ENCODE assay signal across 17 cellular contexts in genomic region chr4:88119951-88120350, GRCh38. TPM values are rescaled to one million over a fixed set of nuclear protein-coding genes. Genes with fewer than 3 reads are reported as not detected.
A peak's percentile ranks its signal among the peaks of the same experiment; 100 is the strongest.
DNase-seq lines count a peak whose midpoint lies in the region; ATAC-seq, FAIRE-seq and TF ChIP-seq lines count a peak whose summit lies in the region.
"Had no signal": no experiment of that assay in that cellular context is flagged by ENCODE, and none has a peak within 500 bp of the region (broad histone marks: within the 10 kb centered on the region; RNA-seq: fewer than 3 reads in every experiment).

No MANE protein-coding gene starts in this region.

- H2AFZ ChIP-seq in K562 (ENCODE audit: low read depth, low read length): no peak overlapping the region

- no peak overlapping the region for H2BK120ac ChIP-seq in mesendoderm (ENCODE audit: low read depth, low read length)

- H3K4me3 Mint-ChIP-seq in glutamatergic neuron (ENCODE audit: unreplicated experiment): no peak overlapping the region
- H3K4me3 Mint-ChIP-seq: CD8-positive, alpha-beta T cell had no signal

- POLR2A ChIA-PET in HEK293 (lab: Yijun Ruan, JAX): no interaction called here
- POLR2A ChIA-PET in K562 (lab: Yijun Ruan, JAX): no interaction called here

- no peak overlapping the region for H3K4ac ChIP-seq in mesendoderm (ENCODE audit: low read depth, low read length)

- H3K4me3 ChIP-seq in HEK293 (ENCODE audit: low read depth, low read length) (no peak overlapping the region), K562 (no peak overlapping the region), mesendoderm (ENCODE audit: low read length) (no peak overlapping the region)
- H3K4me3 ChIP-seq: HAP-1 had no signal

- WGBS in K562 (ENCODE audit: insufficient coverage, low coverage, missing lambda C conversion rate): 0% methylated on average over 2 of the region's 2 CpGs
- WGBS in mesendoderm (ENCODE audit: extremely low coverage, insufficient coverage, low lambda C conversion rate): no CpG with 5 or more reads among the region's 2 CpGs

- H3K9me3 ChIP-seq in HEK293 (ENCODE audit: control insufficient read depth, insufficient read depth, low read depth, low read length) (no peaks in the 10 kb centered on the region), K562 (replicated peaks; ENCODE audit: control insufficient read depth, insufficient read depth, low read depth, low read length) (no peaks in the 10 kb centered on the region; the same call in 1 of the 2 replicates)

- H3K4me2 ChIP-seq in K562 (ENCODE audit: insufficient read depth, low read length) (no peak overlapping the region), mesendoderm (ENCODE audit: low read length) (no peak overlapping the region)
- H3K4me2 ChIP-seq: BLaER1 treated with 17β-estradiol and CSF1 and Interleukin-3, amounts not matched to agents 10 nM and 100 nM had no signal

- H3K79me2 ChIP-seq in K562 (ENCODE audit: control insufficient read depth, insufficient read depth, low read length) (no peaks in the 10 kb centered on the region), mesendoderm (ENCODE audit: control insufficient read depth, insufficient read depth, low read length) (no peaks in the 10 kb centered on the region)

- no peak overlapping the region for H4K5ac ChIP-seq in mesendoderm (ENCODE audit: low read length)

- no peaks in the 10 kb centered on the region for H3K9me1 ChIP-seq in K562 (ENCODE audit: control insufficient read depth, insufficient read depth, low read length)

- H3K9me3 Mint-ChIP-seq in glutamatergic neuron (ENCODE audit: unreplicated experiment): peaks cover 17% of the 10 kb centered on the region

- H2BK15ac ChIP-seq in mesendoderm (replicated peaks; ENCODE audit: low read depth): no peak overlapping the region

- no peak for ATAC-seq in K562
- ATAC-seq: CD8-positive, alpha-beta T cell had no signal

- intact Hi-C loops in K562 (cut with micrococcal nuclease): no loop called here

- H3K23ac ChIP-seq in mesendoderm (ENCODE audit: low read length): no peak overlapping the region

- FAIRE-seq in K562 (lab: Jason Lieb, UNC): no peak

- no peak overlapping the region for H2BK5ac ChIP-seq in mesendoderm (ENCODE audit: low read length)

- no peak for TF ChIP-seq RAD21 in K562 (CRISPR knock-in tag; conservative IDR thresholded peaks at IDR 0.05 in 1 of 2, IDR thresholded peaks at IDR 0.05 in 1 of 2)

- DNase-seq in DMS53 (lab: John Stamatoyannopoulos, UW) (peak; percentile 11), DMS53 treated with DMSO at 0.1 percent for 48 hours (lab: John Stamatoyannopoulos, UW; ENCODE audit: unreplicated experiment) (no peak), K562 (ENCODE audit: extremely low read depth in 1 of 4, low spot score in 3 of 4) (no peak), mesendoderm (peak; percentile 35), activated gamma-delta T cell treated with Interleukin-2 at 50 U/mL for 16 hours (no peak), glutamatergic neuron (no peak), NCI-H2171 (lab: John Stamatoyannopoulos, UW) (no peak)
- DNase-seq: Calu3; CD8-positive, alpha-beta T cell; GDM1; Karpas-422; KBM-7 had no signal

- in situ Hi-C loops in K562 (cut with MboI): no loop called here

- H3K9ac ChIP-seq in K562 (ENCODE audit: insufficient read depth in 1 of 2, low read depth in 2 of 2, low read length in 2 of 2) (no peak overlapping the region), mesendoderm (ENCODE audit: low read length) (no peak overlapping the region)
- H3K9ac ChIP-seq: BLaER1 treated with 17β-estradiol and CSF1 and Interleukin-3, amounts not matched to agents 10 nM and 100 nM had no signal

- CTCF ChIA-PET in HEK293 (lab: Yijun Ruan, JAX) (interaction anchor here (0.7 kb wide), 1 partner anchor 142 kb away, joined by 3 read pairs; no protein-coding TSS in a partner anchor), K562 (lab: Yijun Ruan, JAX; ENCODE audit: low intra/inter-chr PET ratio) (no interaction called here)

- H4K8ac ChIP-seq in mesendoderm (ENCODE audit: low read depth, low read length): no peak overlapping the region

- no peaks in the 10 kb centered on the region for H3K4me1 ChIP-seq in HEK293 (ENCODE audit: control insufficient read depth, insufficient read depth, low read length)
- no peaks in the 10 kb centered on the region for H3K4me1 ChIP-seq in K562 (replicated peaks in 1 of 2; ENCODE audit: control insufficient read depth in 2 of 2, insufficient read depth in 2 of 2, low read length in 2 of 2)
- no peaks in the 10 kb centered on the region for H3K4me1 ChIP-seq in mesendoderm (ENCODE audit: control insufficient read depth, low read depth, low read length)
- H3K4me1 ChIP-seq: HAP-1 had no signal

- H3K36me3 Mint-ChIP-seq in glutamatergic neuron (ENCODE audit: unreplicated experiment): peaks cover 39% of the 10 kb centered on the region

- H3K27me3 ChIP-seq in K562 (ENCODE audit: control insufficient read depth in 2 of 2, insufficient read depth in 2 of 2, low read length in 2 of 2): no peaks in the 10 kb centered on the region
- no peaks in the 10 kb centered on the region for H3K27me3 ChIP-seq in mesendoderm (ENCODE audit: insufficient read depth, low read length, poor library complexity)
- H3K27me3 ChIP-seq: BLaER1 treated with 17β-estradiol and CSF1 and Interleukin-3, amounts not matched to agents 10 nM and 100 nM had no signal

- no peaks in the 10 kb centered on the region for H3K36me3 ChIP-seq in HEK293 (ENCODE audit: control insufficient read depth in 2 of 2, insufficient read depth in 1 of 2, low read length in 2 of 2)
- H3K36me3 ChIP-seq in K562 (ENCODE audit: control insufficient read depth, insufficient read depth, low read length): no peaks in the 10 kb centered on the region
- no peaks in the 10 kb centered on the region for H3K36me3 ChIP-seq in mesendoderm (ENCODE audit: control insufficient read depth, insufficient read depth, low read length)
- H3K36me3 ChIP-seq: HAP-1 had no signal

- no peak for TF ChIP-seq CTCF in HEK293 (tag by site-specific recombination; IDR thresholded peaks at IDR 0.05)
- no peak for TF ChIP-seq CTCF in K562 (IDR thresholded peaks at IDR 0.05 in 2 of 3, conservative IDR thresholded peaks at IDR 0.05 in 1 of 3; ENCODE audit: insufficient read depth in 2 of 3, low read depth in 1 of 3, low read length in 3 of 3)
- no peak for TF ChIP-seq CTCF in glutamatergic neuron (IDR thresholded peaks at IDR 0.05; ENCODE audit: partially characterized antibody, unreplicated experiment)

- no peaks in the 10 kb centered on the region for H3K4me1 Mint-ChIP-seq in glutamatergic neuron (ENCODE audit: low read depth, unreplicated experiment)

- no peak overlapping the region for H2AK5ac ChIP-seq in mesendoderm (ENCODE audit: low read length)

- no peak overlapping the region for H3K18ac ChIP-seq in mesendoderm (ENCODE audit: low read length)

- H3K56ac ChIP-seq in mesendoderm (ENCODE audit: low read length): no peak overlapping the region

- H3K27me3 Mint-ChIP-seq in glutamatergic neuron (ENCODE audit: unreplicated experiment): no peaks in the 10 kb centered on the region

- no peaks in the 10 kb centered on the region for H4K20me1 ChIP-seq in K562 (replicated peaks; ENCODE audit: control insufficient read depth, insufficient read depth, low read length)
- H4K20me1 ChIP-seq: BLaER1 treated with 17β-estradiol and CSF1 and Interleukin-3, amounts not matched to agents 10 nM and 100 nM had no signal

- H3K27ac ChIP-seq in HEK293 (ENCODE audit: extremely low read depth, low read depth, low read length) (no peak overlapping the region), K562 (ENCODE audit: extremely low read depth, low read depth, low read length) (no peak overlapping the region), mesendoderm (ENCODE audit: low read depth, low read length) (no peak overlapping the region)
- H3K27ac ChIP-seq: 22Rv1; BLaER1 treated with 17β-estradiol and CSF1 and Interleukin-3, amounts not matched to agents 10 nM and 100 nM had no signal

- TF ChIP-seq EP300 in K562 (IDR thresholded peaks at IDR 0.05; ENCODE audit: low read length): no peak

- TF ChIP-seq POLR2A in K562 (conservative IDR thresholded peaks at IDR 0.05): no peak

- H3K79me1 ChIP-seq in mesendoderm (ENCODE audit: low read length): no peaks in the 10 kb centered on the region

- BruUV-seq in K562 (replicated peaks; lab: Mats Ljungman, UMichigan): no TSS peak

- no peak overlapping the region for H3K27ac Mint-ChIP-seq in glutamatergic neuron (ENCODE audit: unreplicated experiment)
- H3K27ac Mint-ChIP-seq: CD8-positive, alpha-beta T cell had no signal

TF ChIP-seq in HEK293, 187 proteins besides CTCF, POLR2A, EP300 and RAD21 (continues in another document):
- peak; percentile 99 for TF ChIP-seq ZNF585B (tag by site-specific recombination; IDR thresholded peaks at IDR 0.05)
- peak; percentile 99 for TF ChIP-seq SETDB1 (IDR thresholded peaks at IDR 0.05; ENCODE audit: insufficient read length, low read length)

TF ChIP-seq in K562, 482 proteins besides CTCF, POLR2A, EP300 and RAD21 (continues in another document):
- TF ChIP-seq CBX3 (IDR thresholded peaks at IDR 0.05; ENCODE audit: borderline replicate concordance in 1 of 2, low read length in 2 of 2) (peak in 1 of 2 experiments; percentile 54; a peak in 1 of 3 replicates), RNF2 (IDR thresholded peaks at IDR 0.05) (no peak)

RNA-seq across cellular contexts. Expression of gene ABCG2, which starts 38.5 kb away (rescaled TPM):
- total RNA-seq in K562 (2011; cell fraction: chromatin; rRNA removed; ENCODE audit: low replicate concordance): 0.39 and 0.67 TPM in 2 replicates
- total RNA-seq in K562 (2011; cell fraction: nucleolus; rRNA removed): 0.33 and 0.39 TPM in 2 replicates
- 0.84 and 1.2 TPM in 2 replicates for total RNA-seq in K562 (2011; cell fraction: nucleoplasm; rRNA removed)
- not detected in 2 replicates for total RNA-seq in K562 (2014; rRNA removed)
- total RNA-seq in K562 (2014; rRNA removed; fragmentation: Illumina TruSeq; extraction: Trizol): 0.11 and 0.16 TPM in 2 replicates
- 0.11 TPM in 1 of 2 replicates, not detected in the other for total RNA-seq in K562 (2015; rRNA removed; fragmentation: Illumina TruSeq; extraction: Trizol)
- 0.04 TPM in 1 of 2 replicates, not detected in the other for total RNA-seq in K562 (2021)
- polyA plus RNA-seq in K562 (2011; rRNA removed): 0.01 and 0.36 TPM in 2 replicates
- polyA plus RNA-seq in K562 (2011; cell fraction: cytosol; rRNA removed): 0.03 and 0.33 TPM in 2 replicates
- polyA plus RNA-seq in K562 (2011; cell fraction: nucleus; rRNA removed): 0.07 TPM in 1 of 2 replicates, not detected in the other
- 0.03 TPM in 2 replicates for polyA plus RNA-seq in K562 (2012)
- polyA plus RNA-seq in K562 (2014; fragmentation: Illumina TruSeq; extraction: Trizol): 0.01 TPM in 1 of 2 replicates, not detected in the other
- under 1 TPM in 1 of 2 experiments, not detected in 1; 0.03 TPM for polyA plus RNA-seq in K562 (2014; fragmentation: Nextera tagmentation; extraction: Ambion mirVana)
- not detected in 2 replicates for polyA plus RNA-seq in K562 (2014; rRNA removed)
- polyA minus RNA-seq in K562 (2011; rRNA and poly(A)+ RNA removed): 0.15 and 0.46 TPM in 2 replicates
- 0.29 TPM in 1 of 2 replicates, not detected in the other for polyA minus RNA-seq in K562 (2011; cell fraction: cytosol; rRNA and poly(A)+ RNA removed)
- polyA minus RNA-seq in K562 (2011; cell fraction: nucleus; rRNA and poly(A)+ RNA removed): not detected in 2 replicates
- polyA plus RNA-seq in mesendoderm (2013, experiment 1 of 2): 19.2 TPM
- polyA plus RNA-seq in mesendoderm (2013, experiment 2 of 2): 19.5 TPM
- not detected for total RNA-seq in glutamatergic neuron (ENCODE audit: unreplicated experiment)
- total RNA-seq: A673 had no signal

Comparison
In these comparisons a context has a peak if more than half of its experiments do, and no peak if none do; other contexts are left out.
1. DNase-seq: peak in DMS53 (single experiment) and mesendoderm (single experiment); none in DMS53 treated with DMSO at 0.1 percent for 48 hours (single experiment), K562 (0 of 4), activated gamma-delta T cell treated with Interleukin-2 at 50 U/mL for 16 hours (single experiment), glutamatergic neuron (single experiment) and NCI-H2171 (single experiment).